28 cellular contexts compared by ENCODE assay signal in the genomic region with DNA sequence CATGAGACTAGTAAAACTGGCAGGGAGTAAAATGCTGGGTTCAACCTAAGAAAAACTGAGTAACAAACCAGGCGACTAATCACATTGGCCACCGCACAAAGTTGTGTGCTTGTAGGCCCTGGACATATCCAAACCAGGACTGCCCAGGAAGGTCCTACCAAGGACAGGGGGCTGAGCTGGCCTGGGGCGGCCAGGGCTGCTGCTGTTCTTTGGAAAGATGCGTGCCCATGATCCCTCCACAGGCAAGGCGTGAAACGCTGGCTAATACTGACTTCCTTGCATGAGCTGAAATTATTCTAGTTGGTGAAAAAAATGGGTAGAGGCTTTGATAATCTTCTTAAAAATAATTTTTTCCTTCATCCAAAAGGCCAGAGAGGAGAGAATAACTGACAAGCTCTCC.
"Had no signal": no experiment of that assay in that cellular context is flagged by ENCODE, and none has a peak within 500 bp of the region (broad histone marks: within the 10 kb centered on the region; RNA-seq: fewer than 3 reads in every experiment).

No MANE protein-coding gene starts in this region.

- H3K4me3 Mint-ChIP-seq: stimulated activated effector memory CD8-positive, alpha-beta T cell treated with anti-CD3 and anti-CD28 coated beads, Interleukin-12 subunit alpha, Interleukin-12 subunit beta, amount 100 ng/mL, for 72 hours; stimulated activated memory B cell treated with anti-CD40 and anti-IgM and Interleukin-4, amounts not matched to agents 10 μg/mL and 1 μg/mL and 100 μg/mL, for 72 hours; stimulated activated naive B cell treated with anti-CD40 and anti-IgM and Interleukin-4, amounts not matched to agents 10 μg/mL and 1 μg/mL and 100 μg/mL, for 72 hours; stimulated activated naive CD8-positive, alpha-beta T cell treated with anti-CD3 and anti-CD28 coated beads, Interleukin-15, amount 100 ng/mL, for 72 hours; stimulated activated naive CD8-positive, alpha-beta T cell treated with anti-CD3 and anti-CD28 coated beads, Interleukin-15, Interleukin-2, amounts not matched to agents 100 ng/mL and 50 ng/mL, for 24 hours; type B pancreatic cell had no signal

- H3K4me1 Mint-ChIP-seq: stimulated activated effector memory CD8-positive, alpha-beta T cell treated with anti-CD3 and anti-CD28 coated beads, Interleukin-12 subunit alpha, Interleukin-12 subunit beta, amount 100 ng/mL, for 72 hours; stimulated activated memory B cell treated with anti-CD40 and anti-IgM and Interleukin-4, amounts not matched to agents 10 μg/mL and 1 μg/mL and 100 μg/mL, for 72 hours; stimulated activated naive B cell treated with anti-CD40 and anti-IgM and Interleukin-4, amounts not matched to agents 10 μg/mL and 1 μg/mL and 100 μg/mL, for 72 hours; stimulated activated naive CD8-positive, alpha-beta T cell treated with anti-CD3 and anti-CD28 coated beads, Interleukin-15, amount 100 ng/mL, for 72 hours had no signal

- H3K9me3 Mint-ChIP-seq: stimulated activated effector memory CD8-positive, alpha-beta T cell treated with anti-CD3 and anti-CD28 coated beads, Interleukin-12 subunit alpha, Interleukin-12 subunit beta, amount 100 ng/mL, for 72 hours; stimulated activated memory B cell treated with anti-CD40 and anti-IgM and Interleukin-4, amounts not matched to agents 10 μg/mL and 1 μg/mL and 100 μg/mL, for 72 hours; stimulated activated naive B cell treated with anti-CD40 and anti-IgM and Interleukin-4, amounts not matched to agents 10 μg/mL and 1 μg/mL and 100 μg/mL, for 72 hours; stimulated activated naive CD8-positive, alpha-beta T cell treated with anti-CD3 and anti-CD28 coated beads, Interleukin-15, amount 100 ng/mL, for 72 hours; stimulated activated naive CD8-positive, alpha-beta T cell treated with anti-CD3 and anti-CD28 coated beads, Interleukin-15, Interleukin-2, amounts not matched to agents 100 ng/mL and 50 ng/mL, for 24 hours; type B pancreatic cell had no signal

- H3K4me3 ChIP-seq: suprapubic skin, testis, thoracic aorta, thyroid gland, tibial artery, tibial nerve, transverse colon, upper lobe of left lung, upper lobe of right lung, uterus, vagina had no signal

- DNase-seq: stimulated activated CD4-positive, alpha-beta T cell treated with anti-CD3 and anti-CD28 coated beads, Interleukin-1b, Interleukin-23, amount 100 ng/mL, for 48 hours; stimulated activated CD4-positive, alpha-beta T cell treated with anti-CD3 and anti-CD28 coated beads, Interleukin-2, amount 100 ng/mL, for 24 hours; stimulated activated CD4-positive, alpha-beta T cell treated with anti-CD3 and anti-CD28 coated beads, Interleukin-2, amount 100 ng/mL, for 48 hours; stimulated activated CD4-positive, alpha-beta T cell treated with anti-CD3 and anti-CD28 coated beads, Interleukin-4, amount 100 ng/mL, for 1 hour; stimulated activated CD4-positive, alpha-beta T cell treated with anti-CD3 and anti-CD28 coated beads, Interleukin-4, amount 100 ng/mL, for 24 hours; stimulated activated CD4-positive, alpha-beta T cell treated with anti-CD3 and anti-CD28 coated beads, Interleukin-4, amount 100 ng/mL, for 4 hours; stimulated activated CD8-positive, alpha-beta memory T cell treated with anti-CD3 and anti-CD28 coated beads, Interleukin-4, amount 100 ng/mL, for 48 hours; stimulated activated naive B cell treated with anti-CD40 and anti-IgM and Interleukin-4, amounts not matched to agents 10 μg/mL and 1 μg/mL and 100 μg/mL, for 72 hours; stimulated activated naive CD4-positive, alpha-beta T cell; stimulated activated naive CD4-positive, alpha-beta T cell treated with Interleukin-2 at 50 U/mL for 16 hours; stimulated activated naive CD8-positive, alpha-beta T cell treated with anti-CD3 and anti-CD28 coated beads, Interleukin-15, amount 100 ng/mL, for 72 hours; stimulated activated naive CD8-positive, alpha-beta T cell treated with anti-CD3 and anti-CD28 coated beads, Interleukin-15, Interleukin-2, amounts not matched to agents 100 U/mL and 50 U/mL, for 24 hours; substantia nigra; testis; thyroid gland; tibial artery; transverse colon; upper lobe of right lung; uterus had no signal

- H3K27ac Mint-ChIP-seq: stimulated activated effector memory CD8-positive, alpha-beta T cell treated with anti-CD3 and anti-CD28 coated beads, Interleukin-12 subunit alpha, Interleukin-12 subunit beta, amount 100 ng/mL, for 72 hours; stimulated activated memory B cell treated with anti-CD40 and anti-IgM and Interleukin-4, amounts not matched to agents 10 μg/mL and 1 μg/mL and 100 μg/mL, for 72 hours; stimulated activated naive B cell treated with anti-CD40 and anti-IgM and Interleukin-4, amounts not matched to agents 10 μg/mL and 1 μg/mL and 100 μg/mL, for 72 hours; stimulated activated naive CD8-positive, alpha-beta T cell treated with anti-CD3 and anti-CD28 coated beads, Interleukin-15, amount 100 ng/mL, for 72 hours; stimulated activated naive CD8-positive, alpha-beta T cell treated with anti-CD3 and anti-CD28 coated beads, Interleukin-15, Interleukin-2, amounts not matched to agents 100 ng/mL and 50 ng/mL, for 24 hours; type B pancreatic cell had no signal

- H3K36me3 ChIP-seq: suprapubic skin, thoracic aorta, thyroid gland, tibial artery, transverse colon, uterus had no signal

- H3K9me3 ChIP-seq: suprapubic skin, testis, thoracic aorta, thyroid gland, tibial artery, tibial nerve, transverse colon, upper lobe of left lung, upper lobe of right lung, uterus, vagina had no signal

- H3K27me3 ChIP-seq: suprapubic skin, testis, thyroid gland, tibial artery, tibial nerve, transverse colon, upper lobe of left lung, upper lobe of right lung, uterus, vagina had no signal

- H3K27ac ChIP-seq: suprapubic skin, testis, thoracic aorta, thyroid gland, tibial artery, tibial nerve, transverse colon, upper lobe of left lung, upper lobe of right lung, uterus, vagina had no signal

- H3K27me3 Mint-ChIP-seq: stimulated activated memory B cell treated with anti-CD40 and anti-IgM and Interleukin-4, amounts not matched to agents 10 μg/mL and 1 μg/mL and 100 μg/mL, for 72 hours; stimulated activated naive B cell treated with anti-CD40 and anti-IgM and Interleukin-4, amounts not matched to agents 10 μg/mL and 1 μg/mL and 100 μg/mL, for 72 hours; stimulated activated naive CD8-positive, alpha-beta T cell treated with anti-CD3 and anti-CD28 coated beads, Interleukin-15, amount 100 ng/mL, for 72 hours; stimulated activated naive CD8-positive, alpha-beta T cell treated with anti-CD3 and anti-CD28 coated beads, Interleukin-15, Interleukin-2, amounts not matched to agents 100 ng/mL and 50 ng/mL, for 24 hours; type B pancreatic cell had no signal

- H3K4me1 ChIP-seq: suprapubic skin, testis, thyroid gland, tibial artery, transverse colon, upper lobe of left lung, upper lobe of right lung, uterus, vagina had no signal
